In the genomic region with DNA sequence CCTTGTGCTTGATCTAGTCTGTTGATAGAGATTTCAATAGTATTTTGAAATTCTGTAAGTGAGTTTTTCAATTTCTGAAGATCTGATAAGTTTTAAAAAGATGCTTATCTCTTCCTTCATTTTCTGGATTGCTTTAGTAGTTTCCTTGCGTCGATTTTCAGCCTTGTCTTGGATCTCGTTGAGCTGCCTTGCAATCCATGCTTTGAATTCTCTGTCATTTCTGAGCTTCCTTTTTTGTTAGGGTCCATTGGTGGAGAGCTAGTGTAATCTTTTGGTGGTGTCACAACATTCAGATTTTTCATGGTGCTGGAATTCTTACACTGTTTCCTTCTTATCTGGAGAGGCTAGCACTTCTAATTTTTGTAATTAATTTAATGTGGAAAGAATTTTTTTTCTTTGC, we compare ENCODE assay signal across 20 cellular contexts.
DNase-seq lines count a peak whose midpoint lies in the region; ATAC-seq and TF ChIP-seq lines count a peak whose summit lies in the region.
"Had no signal": no experiment of that assay in that cellular context is flagged by ENCODE, and none has a peak within 500 bp of the region (broad histone marks: within the 10 kb centered on the region; RNA-seq: fewer than 3 reads in every experiment).

No MANE protein-coding gene starts in this region.

- H3K27me3 Mint-ChIP-seq in activated naive CD4-positive, alpha-beta T cell treated with anti-CD3 and anti-CD28 coated beads, Interleukin-2, amount 50 U/mL, for 24 hours: no peaks in the 10 kb centered on the region
- H3K27me3 Mint-ChIP-seq in IgD-negative memory B cell: no peaks in the 10 kb centered on the region
- no peaks in the 10 kb centered on the region for H3K27me3 Mint-ChIP-seq in stimulated activated naive CD8-positive, alpha-beta T cell treated with anti-CD3 and anti-CD28 coated beads, Interleukin-15, amount 100 ng/mL, for 72 hours

- no peaks in the 10 kb centered on the region for H3K9me3 Mint-ChIP-seq in activated naive CD4-positive, alpha-beta T cell treated with anti-CD3 and anti-CD28 coated beads, Interleukin-2, amount 50 U/mL, for 24 hours
- H3K9me3 Mint-ChIP-seq in IgD-negative memory B cell: peaks cover 0 to 7% (median 0%) of the 10 kb centered on the region in 3 donors
- peaks cover 6 to 17% of the 10 kb centered on the region in 2 donors for H3K9me3 Mint-ChIP-seq in stimulated activated naive CD8-positive, alpha-beta T cell treated with anti-CD3 and anti-CD28 coated beads, Interleukin-15, amount 100 ng/mL, for 72 hours
- H3K9me3 Mint-ChIP-seq: nephron had no signal

- H3K9me3 ChIP-seq in uterus: no peaks in the 10 kb centered on the region
- H3K9me3 ChIP-seq: adrenal gland, colonic mucosa, HAP-1, ovary, upper lobe of right lung had no signal

- H3K4me1 ChIP-seq in uterus: no peaks in the 10 kb centered on the region
- H3K4me1 ChIP-seq: colonic mucosa, HAP-1 had no signal

- no peak for DNase-seq in activated naive CD4-positive, alpha-beta T cell (lab: John Stamatoyannopoulos, UW)
- DNase-seq in central memory CD4-positive, alpha-beta T cell: peak; percentile 1
- no peak for DNase-seq in stimulated activated naive CD8-positive, alpha-beta T cell treated with anti-CD3 and anti-CD28 coated beads, Interleukin-15, amount 100 ng/mL, for 72 hours
- DNase-seq in islet precursor cell (no peak), uterus (no peak), NK-92 (lab: John Stamatoyannopoulos, UW; ENCODE audit: unreplicated experiment) (no peak)
- DNase-seq: NCI-H524 treated with DMSO at 0.1 percent for 48 hours, Right ventricle myocardium superior, upper lobe of right lung had no signal

- no peak for TF ChIP-seq POLR2A in uterus (IDR thresholded peaks at IDR 0.05)

- peak overlapping the region; percentile 85 for H3K27ac Mint-ChIP-seq in activated naive CD4-positive, alpha-beta T cell treated with anti-CD3 and anti-CD28 coated beads, Interleukin-2, amount 50 U/mL, for 24 hours
- H3K27ac Mint-ChIP-seq in IgD-negative memory B cell: peak overlapping the region in 2 of 3 donors; percentile 46 to 94
- H3K27ac Mint-ChIP-seq in stimulated activated naive CD8-positive, alpha-beta T cell treated with anti-CD3 and anti-CD28 coated beads, Interleukin-15, amount 100 ng/mL, for 72 hours: peak overlapping the region in 1 of 2 donors; percentile 67
- H3K27ac Mint-ChIP-seq: mesothelial cell of epicardium had no signal

- no peak for ATAC-seq in stimulated activated naive CD8-positive, alpha-beta T cell treated with anti-CD3 and anti-CD28 coated beads, Interleukin-15, amount 100 ng/mL, for 72 hours

- H3K27ac ChIP-seq in uterus: no peak overlapping the region
- H3K27ac ChIP-seq: brain microvascular endothelial cell, colonic mucosa, ovary, PC-9 had no signal

- no peak for TF ChIP-seq CTCF in uterus (IDR thresholded peaks at IDR 0.05)

- peak overlapping the region; percentile 33 for H3K4me3 Mint-ChIP-seq in activated naive CD4-positive, alpha-beta T cell treated with anti-CD3 and anti-CD28 coated beads, Interleukin-2, amount 50 U/mL, for 24 hours
- H3K4me3 Mint-ChIP-seq in IgD-negative memory B cell: peak overlapping the region in 3 of 4 donors; percentile 42 to 87 (median 46)
- peak overlapping the region; percentile 0 to 38 for H3K4me3 Mint-ChIP-seq in stimulated activated naive CD8-positive, alpha-beta T cell treated with anti-CD3 and anti-CD28 coated beads, Interleukin-15, amount 100 ng/mL, for 72 hours

- H3K4me3 ChIP-seq in uterus: no peak overlapping the region
- H3K4me3 ChIP-seq: HAP-1, ovary, PC-9 had no signal

- H3K36me3 ChIP-seq in uterus: no peaks in the 10 kb centered on the region
- H3K36me3 ChIP-seq: adrenal gland; BLaER1 treated with 17β-estradiol and CSF1 and Interleukin-3, amounts not matched to agents 10 nM and 100 nM; brain microvascular endothelial cell; colonic mucosa; HAP-1; ovary; upper lobe of right lung had no signal

- peaks cover 2% of the 10 kb centered on the region for H3K36me3 Mint-ChIP-seq in activated naive CD4-positive, alpha-beta T cell treated with anti-CD3 and anti-CD28 coated beads, Interleukin-2, amount 50 U/mL, for 24 hours
- H3K36me3 Mint-ChIP-seq in IgD-negative memory B cell: peaks cover 4% of the 10 kb centered on the region
- H3K36me3 Mint-ChIP-seq: mesothelial cell of epicardium had no signal

- H3K4me1 Mint-ChIP-seq in activated naive CD4-positive, alpha-beta T cell treated with anti-CD3 and anti-CD28 coated beads, Interleukin-2, amount 50 U/mL, for 24 hours: peaks cover 59% of the 10 kb centered on the region
- peaks cover 11 to 18% (median 14%) of the 10 kb centered on the region in 3 donors for H3K4me1 Mint-ChIP-seq in IgD-negative memory B cell
- peaks cover 45% of the 10 kb centered on the region for H3K4me1 Mint-ChIP-seq in stimulated activated naive CD8-positive, alpha-beta T cell treated with anti-CD3 and anti-CD28 coated beads, Interleukin-15, amount 100 ng/mL, for 72 hours

- no peaks in the 10 kb centered on the region for H3K27me3 ChIP-seq in uterus
- H3K27me3 ChIP-seq: adrenal gland; BLaER1 treated with 17β-estradiol and CSF1 and Interleukin-3, amounts not matched to agents 10 nM and 100 nM; brain microvascular endothelial cell; colonic mucosa; ovary; upper lobe of right lung had no signal

- intact Hi-C loops in uterus (cut with DNase I; ENCODE audit: low total_unique reads): loop anchor here (5.0 kb wide), 1 partner anchor 225 kb away; a partner anchor contains a TSS
